In genomic region chr19:440391-441212, GRCh38 we compare ENCODE assay signal across 20 cellular contexts. TPM values are rescaled to one million over a fixed set of nuclear protein-coding genes. Genes with fewer than 3 reads are reported as not detected.
A peak's percentile ranks its signal among the peaks of the same experiment; 100 is the strongest.
DNase-seq lines count a peak whose midpoint lies in the region; ATAC-seq, FAIRE-seq and TF ChIP-seq lines count a peak whose summit lies in the region.
"Had no signal": no experiment of that assay in that cellular context is flagged by ENCODE, and none has a peak within 500 bp of the region (broad histone marks: within the 10 kb centered on the region; RNA-seq: fewer than 3 reads in every experiment).

No MANE protein-coding gene starts in this region.

- no peak for FAIRE-seq in kidney (lab: Jason Lieb, UNC)
- FAIRE-seq: D721Med, G401.6, GM12892, GM19239, H54 had no signal

- intact Hi-C loops in left cardiac atrium (cut with DNase I) = no loop called here
- intact Hi-C loops in right cardiac atrium (cut with DNase I) = no loop called here
- intact Hi-C loops in kidney (cut with DNase I) = no loop called here
- intact Hi-C loops in posterior vena cava (cut with DNase I) = no loop called here

- DNase-seq in left cardiac atrium (peak; percentile 23), right cardiac atrium (no peak), kidney (peak; percentile 65), posterior vena cava (ENCODE audit: low spot score) (peak; percentile 74), substantia nigra (lab: John Stamatoyannopoulos, UW) (no peak), NCI-H510A treated with DMSO at 0.1 percent for 48 hours (lab: John Stamatoyannopoulos, UW) (no peak)
- no peak for DNase-seq in CD8-positive, alpha-beta memory T cell
- DNase-seq: 8988T; CD4-positive, alpha-beta memory T cell; COR-L47; DMS153; DMS79 treated with DMSO at 0.1 percent for 48 hours; EL had no signal

- no peak overlapping the region for H3K9ac ChIP-seq in kidney (ENCODE audit: low read length in 2 of 2)

- WGBS in right cardiac atrium = 85% methylated on average over 48 of the region's 48 CpGs

- H3K27ac ChIP-seq in right cardiac atrium (ENCODE audit: low read length) = no peak overlapping the region
- H3K27ac ChIP-seq in kidney (ENCODE audit: low read depth in 2 of 2, low read length in 2 of 2) = no peak overlapping the region
- no peak overlapping the region for H3K27ac ChIP-seq in substantia nigra (ENCODE audit: low read depth, low read length, poor library complexity, severe bottlenecking)
- H3K27ac ChIP-seq in CD8-positive, alpha-beta memory T cell (ENCODE audit: low read depth, low read length) = no peak overlapping the region
- H3K27ac ChIP-seq: C4-2B, HL-60 had no signal

- no peak overlapping the region for H3K27ac Mint-ChIP-seq in CD8-positive, alpha-beta memory T cell

- no peak for TF ChIP-seq CTCF in kidney (IDR thresholded peaks at IDR 0.05; ENCODE audit: borderline replicate concordance, extremely low read depth, insufficient read depth)

- no peak overlapping the region for H3K4me3 Mint-ChIP-seq in CD8-positive, alpha-beta memory T cell
- H3K4me3 Mint-ChIP-seq: CD4-positive, alpha-beta memory T cell had no signal

- H3K4me3 ChIP-seq in right cardiac atrium (ENCODE audit: low read length) = no peak overlapping the region
- H3K4me3 ChIP-seq in kidney (ENCODE audit: low read length in 2 of 2) = no peak overlapping the region
- no peak overlapping the region for H3K4me3 ChIP-seq in CD8-positive, alpha-beta memory T cell (ENCODE audit: low read length)

- H3K4me1 ChIP-seq in right cardiac atrium (ENCODE audit: control insufficient read depth, insufficient read depth, low read length) (no peaks in the 10 kb centered on the region), kidney (ENCODE audit: control insufficient read depth in 1 of 2, insufficient read depth in 1 of 2, low read depth in 1 of 2, low read length in 2 of 2) (peaks cover 0 to 2% of the 10 kb centered on the region in 2 donors)
- no peaks in the 10 kb centered on the region for H3K4me1 ChIP-seq in CD8-positive, alpha-beta memory T cell (ENCODE audit: insufficient read depth, low read length)

- H3K4me1 Mint-ChIP-seq in CD8-positive, alpha-beta memory T cell = no peaks in the 10 kb centered on the region
- H3K4me1 Mint-ChIP-seq: CD4-positive, alpha-beta memory T cell had no signal

- H3K27me3 ChIP-seq in right cardiac atrium (ENCODE audit: control insufficient read depth, insufficient read depth) = no peaks in the 10 kb centered on the region
- H3K27me3 ChIP-seq in CD8-positive, alpha-beta memory T cell (ENCODE audit: insufficient read depth, low read length, poor library complexity, severe bottlenecking) = no peaks in the 10 kb centered on the region

- H3K9me3 Mint-ChIP-seq in CD8-positive, alpha-beta memory T cell = peaks cover 0 to 5% (median 0%) of the 10 kb centered on the region in 5 donors
- H3K9me3 Mint-ChIP-seq: CD4-positive, alpha-beta memory T cell had no signal

- H3K27me3 Mint-ChIP-seq in CD8-positive, alpha-beta memory T cell = peaks cover 4 to 29% of the 10 kb centered on the region in 2 donors

- ATAC-seq in left cardiac atrium = no peak
- no peak for ATAC-seq in right cardiac atrium

- H3K36me3 Mint-ChIP-seq in CD8-positive, alpha-beta memory T cell = no peaks in the 10 kb centered on the region
- H3K36me3 Mint-ChIP-seq: CD4-positive, alpha-beta memory T cell had no signal

- CTCF ChIA-PET in CD8-positive, alpha-beta memory T cell (lab: Charles Lee) = no interaction called here

- H3K9me3 ChIP-seq in right cardiac atrium (ENCODE audit: control insufficient read depth, low read length) (no peaks in the 10 kb centered on the region), kidney (ENCODE audit: control insufficient read depth in 1 of 2, low read length in 2 of 2) (no peaks in the 10 kb centered on the region)
- no peaks in the 10 kb centered on the region for H3K9me3 ChIP-seq in CD8-positive, alpha-beta memory T cell (ENCODE audit: low read length)

- no peaks in the 10 kb centered on the region for H3K36me3 ChIP-seq in kidney (ENCODE audit: control insufficient read depth in 1 of 2, insufficient read depth in 2 of 2, low read length in 2 of 2)
- H3K36me3 ChIP-seq in CD8-positive, alpha-beta memory T cell (ENCODE audit: insufficient read depth, low read length) = no peaks in the 10 kb centered on the region

- POLR2A ChIA-PET in CD8-positive, alpha-beta memory T cell (lab: Charles Lee) = no interaction called here

RNA-seq across cellular contexts. Expression of gene SHC2, which starts 20.2 kb away (rescaled TPM):
- total RNA-seq in left cardiac atrium (10 to 100 TPM; 10.7 to 19.4 TPM), right cardiac atrium (10 to 100 TPM; 14.3 to 20.0 (median 17.6) TPM), kidney (24.4 TPM), posterior vena cava (10 to 100 TPM; 21.0 to 21.9 TPM)
- polyA plus RNA-seq in right cardiac atrium (21.0 TPM), kidney (ENCODE audit: insufficient read depth, low read depth, low replicate concordance) (10.7 TPM)
- under 1 TPM; 0.11 to 0.13 TPM for total RNA-seq in CD8-positive, alpha-beta memory T cell
- not detected for polyA plus RNA-seq in CD8-positive, alpha-beta memory T cell
- polyA plus RNA-seq: CD4-positive, alpha-beta memory T cell had no signal

RNA-seq across cellular contexts. Expression of gene C2CD4C, which starts 31.7 kb away (rescaled TPM):
- total RNA-seq in left cardiac atrium (under 1 TPM; 0.76 to 0.88 TPM), right cardiac atrium (1 to 10 TPM in 1 of 4 donors, under 1 TPM in 3; 0.35 to 1.2 (median 0.63) TPM), kidney (1.9 TPM), posterior vena cava (1 to 10 TPM; 1.1 to 2.9 TPM)
- polyA plus RNA-seq in right cardiac atrium (0.79 TPM), kidney (ENCODE audit: insufficient read depth, low read depth, low replicate concordance) (0.99 TPM)
- total RNA-seq in CD8-positive, alpha-beta memory T cell = not detected
- polyA plus RNA-seq in CD8-positive, alpha-beta memory T cell = not detected
- total RNA-seq: CD4-positive, alpha-beta memory T cell had no signal
- polyA plus RNA-seq: CD4-positive, alpha-beta memory T cell had no signal

RNA-seq across cellular contexts. Expression of gene MADCAM1, which starts 55.7 kb away (rescaled TPM):
- total RNA-seq in left cardiac atrium (under 1 TPM; 0.24 to 0.41 TPM), right cardiac atrium (under 1 TPM; 0.28 to 0.59 (median 0.36) TPM), kidney (0.50 TPM), posterior vena cava (under 1 TPM in 1 of 2 donors, not detected in 1; 0.42 TPM)
- polyA plus RNA-seq in right cardiac atrium (0.27 TPM), kidney (ENCODE audit: insufficient read depth, low read depth, low replicate concordance) (0.77 TPM)
- under 1 TPM; 0.33 to 0.44 TPM for total RNA-seq in CD8-positive, alpha-beta memory T cell
- polyA plus RNA-seq in CD8-positive, alpha-beta memory T cell = 0.12 TPM

Comparison
In these comparisons a context has a peak if more than half of its experiments do, and no peak if none do; other contexts are left out.
1. DNase-seq: peak in left cardiac atrium (single experiment), kidney (single experiment) and posterior vena cava (single experiment); none in right cardiac atrium (0 of 3), substantia nigra (0 of 49), CD8-positive, alpha-beta memory T cell (0 of 5) and NCI-H510A treated with DMSO at 0.1 percent for 48 hours (single experiment).
2. RNA of gene SHC2, which starts 20.2 kb away (total RNA-seq): 24.4 TPM in kidney (single experiment), 21.0 to 21.9 TPM in posterior vena cava, 10.7 to 19.4 TPM in left cardiac atrium and 14.3 to 20.0 TPM in right cardiac atrium; 0.11 to 0.13 TPM in CD8-positive, alpha-beta memory T cell; every median in the first group is over 10 times any median in the second.